In the genomic region with DNA sequence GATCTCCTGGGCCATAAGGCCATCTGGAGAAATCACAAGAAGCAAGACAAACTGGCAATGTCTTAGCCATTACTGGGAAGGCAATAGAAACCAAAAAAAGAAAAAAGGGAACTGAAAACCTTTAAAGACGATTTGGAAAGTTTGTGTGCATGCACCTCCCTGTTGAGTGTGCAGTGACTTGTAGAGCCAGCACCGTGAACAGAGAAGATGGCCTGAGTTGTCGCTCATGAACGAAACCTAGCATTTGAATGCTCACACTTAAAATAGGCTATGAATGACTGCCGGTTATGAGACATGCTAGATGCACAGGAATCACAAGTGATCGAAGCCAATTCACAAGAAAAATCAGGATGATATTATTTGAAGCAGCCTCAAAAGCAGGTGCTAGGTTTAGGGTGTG, we compare ENCODE assay signal across 1 cellular context.
TF ChIP-seq lines count a peak whose summit lies in the region.

No MANE protein-coding gene starts in this region.

TF ChIP-seq in GM23338, 12 proteins besides CTCF, POLR2A, EP300 and RAD21 (continued from another document):
- TF ChIP-seq EZH2 (IDR thresholded peaks at IDR 0.05; ENCODE audit: low read depth, unreplicated experiment) = no peak
